Comparison of ENCODE assay signal across 25 cellular contexts in genomic region chr15:68310811-68311463, GRCh38. TPM values are rescaled to one million over a fixed set of nuclear protein-coding genes. Genes with fewer than 3 reads are reported as not detected.
DNase-seq lines count a peak whose midpoint lies in the region; ATAC-seq, FAIRE-seq and TF ChIP-seq lines count a peak whose summit lies in the region.
"Had no signal": no experiment of that assay in that cellular context is flagged by ENCODE, and none has a peak within 500 bp of the region (broad histone marks: within the 10 kb centered on the region; RNA-seq: fewer than 3 reads in every experiment).

No MANE protein-coding gene starts in this region.

- no CpG with 5 or more reads among the region's 21 CpGs for WGBS in H9 (ENCODE audit: extremely low coverage, insufficient read length, low lambda C conversion rate)
- WGBS in endodermal cell (ENCODE audit: insufficient coverage in 1 of 2, insufficient read length in 1 of 2), 2 experiments, result 93 to 98% methylated on average over 15 to 21 of the region's 21 CpGs

- CTCF ChIA-PET in PC-3 (lab: Charles Lee), result no interaction called here

- H3K14ac ChIP-seq in H9 (ENCODE audit: insufficient read depth, low read length), result no peak overlapping the region

- H4K91ac ChIP-seq in H9 (ENCODE audit: insufficient read length, low read depth, low read length), result no peak overlapping the region

- FAIRE-seq in HTR-8/SVneo (lab: Jason Lieb, UNC), result no peak
- FAIRE-seq: GM12891, islet of Langerhans had no signal

- no peak overlapping the region for H3K4ac ChIP-seq in H9 (ENCODE audit: low read depth, low read length)

- no peak overlapping the region for H2BK120ac ChIP-seq in H9 (ENCODE audit: low read depth, low read length, poor library complexity, severe bottlenecking)

- H3K79me2 ChIP-seq in H9 (ENCODE audit: insufficient read depth, low read length) (no peaks in the 10 kb centered on the region), PC-3 (ENCODE audit: low read length) (no peaks in the 10 kb centered on the region)

- no peak overlapping the region for H2BK12ac ChIP-seq in H9 (ENCODE audit: insufficient read length, low read depth, low read length)

- H2BK15ac ChIP-seq in H9 (ENCODE audit: low read depth, low read length), result no peak overlapping the region

- H2BK20ac ChIP-seq in H9 (ENCODE audit: low read depth, low read length, poor library complexity, severe bottlenecking), result no peak overlapping the region

- no peaks in the 10 kb centered on the region for H3K9me3 Mint-ChIP-seq in activated T-cell treated with anti-CD3 and anti-CD28 coated beads, Interleukin-2, amount 50 U/mL, for 72 hours
- H3K9me3 Mint-ChIP-seq in H9 (no peaks in the 10 kb centered on the region), endodermal cell (no peaks in the 10 kb centered on the region)
- H3K9me3 Mint-ChIP-seq: CD4-positive, CD25-positive, alpha-beta regulatory T cell; nephron progenitor cell had no signal

- no peak for ATAC-seq in activated T-cell treated with anti-CD3 and anti-CD28 coated beads, Interleukin-2, amount 50 U/mL, for 72 hours (replicated peaks in 1 of 2)
- ATAC-seq in PC-3, result no peak
- ATAC-seq: activated CD4-positive, alpha-beta T cell treated with anti-CD3 and anti-CD28 coated beads for 36 hours had no signal

- no peak overlapping the region for H3K23ac ChIP-seq in H9 (ENCODE audit: insufficient read length, low read depth, low read length)

- no peaks in the 10 kb centered on the region for H3K27me3 Mint-ChIP-seq in activated T-cell treated with anti-CD3 and anti-CD28 coated beads, Interleukin-2, amount 50 U/mL, for 72 hours (ENCODE audit: low read depth)
- H3K27me3 Mint-ChIP-seq in H9 (ENCODE audit: low read depth) (peaks cover 2% of the 10 kb centered on the region; the same call in 1 of the 2 replicates), endodermal cell (ENCODE audit: insufficient read depth) (no peaks in the 10 kb centered on the region)
- H3K27me3 Mint-ChIP-seq: activated CD4-positive, alpha-beta T cell treated with anti-CD3 and anti-CD28 coated beads for 36 hours had no signal

- no peaks in the 10 kb centered on the region for H3F3A ChIP-seq in PC-3 (ENCODE audit: low read length, unreplicated experiment)

- no peaks in the 10 kb centered on the region for H3K36me3 Mint-ChIP-seq in activated T-cell treated with anti-CD3 and anti-CD28 coated beads, Interleukin-2, amount 50 U/mL, for 72 hours (ENCODE audit: insufficient read depth in 2 of 2)
- H3K36me3 Mint-ChIP-seq in H9 (ENCODE audit: insufficient read depth in 1 of 3, low read depth in 3 of 3) (no peaks in the 10 kb centered on the region), endodermal cell (ENCODE audit: low read depth) (no peaks in the 10 kb centered on the region)
- H3K36me3 Mint-ChIP-seq: CD4-positive, CD25-positive, alpha-beta regulatory T cell had no signal

- no peak overlapping the region for H3K56ac ChIP-seq in H9 (ENCODE audit: insufficient read length, low read depth, low read length)

- no peak overlapping the region for H3K9ac ChIP-seq in H9 (ENCODE audit: extremely low read depth, insufficient read length, low read length)
- no peak overlapping the region for H3K9ac ChIP-seq in endodermal cell (ENCODE audit: extremely low read depth, low read length, poor library complexity, severe bottlenecking)
- peak overlapping the region in 2 of 3 donors; percentile 30 to 66 for H3K9ac ChIP-seq in skeletal muscle tissue (ENCODE audit: low read depth in 1 of 3, low read length in 3 of 3)
- no peak overlapping the region for H3K9ac ChIP-seq in PC-3 (ENCODE audit: low read length)
- H3K9ac ChIP-seq: SK-N-SH had no signal

- H4K8ac ChIP-seq in H9 (replicated peaks; ENCODE audit: insufficient read length, low read depth, low read length), result no peak overlapping the region

- H2BK5ac ChIP-seq in H9 (ENCODE audit: insufficient read length, low read length), result no peak overlapping the region

- no peaks in the 10 kb centered on the region for H3K36me3 ChIP-seq in endodermal cell (ENCODE audit: control insufficient read depth, insufficient read depth, low read length)
- H3K36me3 ChIP-seq in skeletal muscle tissue (ENCODE audit: control insufficient read depth in 3 of 3, insufficient read depth in 3 of 3, low read length in 3 of 3), result peaks cover 0 to 2% (median 0%) of the 10 kb centered on the region in 3 donors
- no peaks in the 10 kb centered on the region for H3K36me3 ChIP-seq in PC-3 (ENCODE audit: low read depth, low read length)
- H3K36me3 ChIP-seq in WERI-Rb-1, result no peaks in the 10 kb centered on the region
- H3K36me3 ChIP-seq: thyroid gland had no signal

- H3K27me3 ChIP-seq in H9 (ENCODE audit: insufficient read depth, low read length), result no peaks in the 10 kb centered on the region
- H3K27me3 ChIP-seq in endodermal cell (ENCODE audit: control insufficient read depth, insufficient read depth, low read length, poor library complexity, severe bottlenecking), result no peaks in the 10 kb centered on the region
- no peaks in the 10 kb centered on the region for H3K27me3 ChIP-seq in skeletal muscle tissue (ENCODE audit: control insufficient read depth in 3 of 3, insufficient read depth in 3 of 3, low read length in 3 of 3)
- H3K27me3 ChIP-seq in PC-3 (ENCODE audit: low read length), result no peaks in the 10 kb centered on the region
- no peaks in the 10 kb centered on the region for H3K27me3 ChIP-seq in WERI-Rb-1 (ENCODE audit: insufficient read depth, low read depth, severe bottlenecking)
- H3K27me3 ChIP-seq: thyroid gland had no signal

- intact Hi-C loops in PC-3 (cut with micrococcal nuclease), result no loop called here

- H3K4me1 Mint-ChIP-seq in activated T-cell treated with anti-CD3 and anti-CD28 coated beads, Interleukin-2, amount 50 U/mL, for 72 hours (ENCODE audit: low read depth), result peaks cover 10% of the 10 kb centered on the region
- H3K4me1 Mint-ChIP-seq in H9, result peaks cover 38 to 63% of the 10 kb centered on the region in 2 experiments
- peaks cover 11% of the 10 kb centered on the region for H3K4me1 Mint-ChIP-seq in endodermal cell

- H3K4me3 ChIP-seq in endodermal cell (ENCODE audit: low read length) (no peak overlapping the region), skeletal muscle tissue (ENCODE audit: low read length in 3 of 3) (no peak overlapping the region), PC-3 (ENCODE audit: low read length) (no peak overlapping the region), WERI-Rb-1 (ENCODE audit: low read depth, low read length) (no peak overlapping the region)
- H3K4me3 ChIP-seq: thyroid gland had no signal

- peaks cover 1% of the 10 kb centered on the region; the same call in 1 of the 2 replicates for H3K4me1 ChIP-seq in H9 (ENCODE audit: insufficient read depth, low read length)
- peaks cover 3% of the 10 kb centered on the region for H3K4me1 ChIP-seq in endodermal cell (ENCODE audit: control insufficient read depth, insufficient read depth, low read length)
- H3K4me1 ChIP-seq in skeletal muscle tissue (ENCODE audit: control insufficient read depth in 3 of 3, insufficient read depth in 3 of 3, low read length in 3 of 3), result peaks cover 12 to 14% (median 14%) of the 10 kb centered on the region in 3 donors
- no peaks in the 10 kb centered on the region for H3K4me1 ChIP-seq in PC-3 (ENCODE audit: insufficient read depth, low read length)

- no peaks in the 10 kb centered on the region for H3K79me1 ChIP-seq in H9 (ENCODE audit: insufficient read depth, low read depth, low read length, poor library complexity, severe bottlenecking)

- H3K4me3 Mint-ChIP-seq in activated T-cell treated with anti-CD3 and anti-CD28 coated beads, Interleukin-2, amount 50 U/mL, for 72 hours, result no peak overlapping the region
- H3K4me3 Mint-ChIP-seq in H9 (no peak overlapping the region), endodermal cell (no peak overlapping the region)
- H3K4me3 Mint-ChIP-seq: activated CD4-positive, alpha-beta T cell treated with anti-CD3 and anti-CD28 coated beads for 36 hours; CD4-positive, CD25-positive, alpha-beta regulatory T cell; nephron progenitor cell had no signal

- TF ChIP-seq CTCF in H9 (conservative IDR thresholded peaks at IDR 0.05) (no peak), endodermal cell (conservative IDR thresholded peaks at IDR 0.05) (no peak), PC-3 (conservative IDR thresholded peaks at IDR 0.05; ENCODE audit: low read depth, low read length) (no peak), WERI-Rb-1 (IDR thresholded peaks at IDR 0.05; ENCODE audit: low read depth, low read length) (no peak)

- no peak overlapping the region for H3T11ph ChIP-seq in H9 (ENCODE audit: low read length)

- POLR2A ChIA-PET in PC-3 (lab: Charles Lee; ENCODE audit: unreplicated experiment), result no interaction called here

- no peak overlapping the region for H3K27ac Mint-ChIP-seq in activated T-cell treated with anti-CD3 and anti-CD28 coated beads, Interleukin-2, amount 50 U/mL, for 72 hours
- H3K27ac Mint-ChIP-seq in H9, result peak overlapping the region in 2 of 3 experiments; percentile 34 to 56; a peak in 2 of 7 replicates
- H3K27ac Mint-ChIP-seq in endodermal cell, result no peak overlapping the region
- H3K27ac Mint-ChIP-seq: activated CD4-positive, alpha-beta T cell treated with anti-CD3 and anti-CD28 coated beads for 36 hours; CD4-positive, CD25-positive, alpha-beta regulatory T cell had no signal

- H2AK5ac ChIP-seq in H9 (ENCODE audit: insufficient read length, low read length), result no peak overlapping the region

- H4K20me1 ChIP-seq in H9 (ENCODE audit: control insufficient read depth, insufficient read depth, insufficient read length) (no peaks in the 10 kb centered on the region), PC-3 (ENCODE audit: low read length) (no peaks in the 10 kb centered on the region)

- no peaks in the 10 kb centered on the region for H3K23me2 ChIP-seq in H9 (ENCODE audit: insufficient read length, low read depth, low read length, poor library complexity, severe bottlenecking)

- H3K27ac ChIP-seq in H9 (ENCODE audit: insufficient read length, low read depth, low read length) (no peak overlapping the region), endodermal cell (ENCODE audit: low read depth, low read length) (no peak overlapping the region), skeletal muscle tissue (ENCODE audit: low read depth, low read length) (peak overlapping the region; percentile 51), PC-3 (ENCODE audit: low read length) (no peak overlapping the region), WERI-Rb-1 (no peak overlapping the region)

- peak; percentile 10 for DNase-seq in activated T-cell treated with anti-CD3 and anti-CD28 coated beads, Interleukin-2, amount 50 U/mL, for 1 hour
- no peak for DNase-seq in activated T-cell treated with anti-CD3 and anti-CD28 coated beads, Interleukin-2, amount 50 U/mL, for 72 hours
- DNase-seq in H9 (peak; percentile 31), endodermal cell (peak; percentile 46), PC-3 (no peak), WERI-Rb-1 (no peak), HTR-8/SVneo (ENCODE audit: insufficient read length, low spot score) (no peak)
- DNase-seq: ACHN; activated CD4-positive, alpha-beta T cell treated with anti-CD3 and anti-CD28 coated beads for 36 hours; CD4-positive, CD25-positive, alpha-beta regulatory T cell; DMS153; effector memory CD4-positive, alpha-beta T cell; GF-D8; mesendoderm; NCI-H1417; NCI-H69; nephron progenitor cell; OCI-M1; stimulated activated CD4-positive, alpha-beta T cell treated with anti-CD3 and anti-CD28 coated beads, Interleukin-12 subunit alpha, Interleukin-12 subunit beta, amount 100 ng/mL, for 4 hours; T1000 had no signal

- no peak overlapping the region for H4K5ac ChIP-seq in H9 (ENCODE audit: insufficient read length, low read depth, low read length)

- no peaks in the 10 kb centered on the region for H3K9me2 ChIP-seq in PC-3 (replicated peaks; ENCODE audit: low read length)
- H3K9me2 ChIP-seq: SK-N-SH had no signal

- H3K9me3 ChIP-seq in H9 (ENCODE audit: control insufficient read depth, low read depth, low read length) (no peaks in the 10 kb centered on the region), endodermal cell (ENCODE audit: control insufficient read depth, low read length) (no peaks in the 10 kb centered on the region), skeletal muscle tissue (ENCODE audit: control insufficient read depth in 3 of 3, low read length in 3 of 3) (no peaks in the 10 kb centered on the region), PC-3 (ENCODE audit: low read length) (no peaks in the 10 kb centered on the region), WERI-Rb-1 (ENCODE audit: severe bottlenecking) (no peaks in the 10 kb centered on the region)
- H3K9me3 ChIP-seq: SK-N-SH, thyroid gland had no signal

- no peak overlapping the region for H2AFZ ChIP-seq in H9 (ENCODE audit: low read length)
- H2AFZ ChIP-seq in PC-3 (ENCODE audit: low read length), result no peak overlapping the region

- H3K4me2 ChIP-seq in H9 (ENCODE audit: insufficient read depth, insufficient read length, low read length), result no peak overlapping the region
- no peak overlapping the region for H3K4me2 ChIP-seq in PC-3 (ENCODE audit: low read length)
- H3K4me2 ChIP-seq: SK-N-SH had no signal

- BruUV-seq in PC-3 (replicated peaks; lab: Mats Ljungman, UMichigan), result no TSS peak

- no peak overlapping the region for H3K18ac ChIP-seq in H9 (ENCODE audit: insufficient read length, low read depth, low read length)

RNA-seq across cellular contexts. Expression of gene FEM1B, which starts 33.4 kb away (rescaled TPM):
- 10 to 100 TPM; 51.3 to 54.6 TPM for total RNA-seq in activated T-cell treated with anti-CD3 and anti-CD28 coated beads, Interleukin-2, amount 50 U/mL, for 72 hours
- total RNA-seq in H9 (2021), result 77.9 and 83.3 TPM in 2 replicates
- total RNA-seq in endodermal cell, result 10 to 100 TPM; 65.4 to 67.9 TPM
- polyA plus RNA-seq in endodermal cell (2013, experiment 1 of 2), result 36.2 TPM
- polyA plus RNA-seq in endodermal cell (2013, experiment 2 of 2), result 34.3 TPM
- total RNA-seq in skeletal muscle tissue, result 42.8 TPM
- 19.4 and 22.1 TPM in 2 replicates for total RNA-seq in PC-3 (2014; rRNA removed)

Comparison
In these comparisons a context has a peak if more than half of its experiments do, and no peak if none do; other contexts are left out.
1. DNase-seq: peak in activated T-cell treated with anti-CD3 and anti-CD28 coated beads, Interleukin-2, amount 50 U/mL, for 1 hour (single experiment), H9 (single experiment) and endodermal cell (single experiment); none in activated T-cell treated with anti-CD3 and anti-CD28 coated beads, Interleukin-2, amount 50 U/mL, for 72 hours (0 of 2), PC-3 (single experiment), WERI-Rb-1 (single experiment) and HTR-8/SVneo (single experiment).
2. H3K27ac Mint-ChIP-seq: peak in H9 (2 of 3); none in activated T-cell treated with anti-CD3 and anti-CD28 coated beads, Interleukin-2, amount 50 U/mL, for 72 hours (single experiment) and endodermal cell (single experiment).
3. H3K9ac ChIP-seq: peak in skeletal muscle tissue (2 of 3); none in H9 (single experiment), endodermal cell (single experiment) and PC-3 (single experiment).